In genomic region chr12:116236148-116236731, GRCh38 we compare ENCODE assay signal across 8 cellular contexts. TPM values are rescaled to one million over a fixed set of nuclear protein-coding genes. Genes with fewer than 3 reads are reported as not detected.
DNase-seq lines count a peak whose midpoint lies in the region; ATAC-seq, FAIRE-seq and TF ChIP-seq lines count a peak whose summit lies in the region.

No MANE protein-coding gene starts in this region.

- H3K36me3 Mint-ChIP-seq in activated naive CD4-positive, alpha-beta T cell treated with anti-CD3 and anti-CD28 coated beads for 36 hours (ENCODE audit: low read depth), result peaks cover 1% of the 10 kb centered on the region

- intact Hi-C loops in Panc1 (cut with micrococcal nuclease; ENCODE audit: unreplicated experiment) (no loop called here), Right ventricle myocardium superior (cut with DNase I) (loop anchor here (10.0 kb wide), 1 partner anchor 221 kb away; no protein-coding TSS in a partner anchor), sciatic nerve (cut with DNase I) (no loop called here)
- intact Hi-C loops in activated naive CD4-positive, alpha-beta T cell treated with anti-CD3 and anti-CD28 coated beads for 36 hours (cut with micrococcal nuclease), result loop anchor here (1.0 kb wide), 4 partner anchors 95 to 238 kb away; no protein-coding TSS in a partner anchor

- H3K9me3 ChIP-seq in Panc1 (ENCODE audit: control insufficient read depth, insufficient read depth, low read depth, low read length), result no peaks in the 10 kb centered on the region

- FAIRE-seq in HTR-8/SVneo (lab: Jason Lieb, UNC), result no peak

- peak overlapping the region; percentile 4 for H3K4me3 Mint-ChIP-seq in activated naive CD4-positive, alpha-beta T cell treated with anti-CD3 and anti-CD28 coated beads for 36 hours

- DNase-seq in DMS153 (lab: John Stamatoyannopoulos, UW) (peak; percentile 35), HTR-8/SVneo (ENCODE audit: insufficient read length, low spot score) (peak; percentile 31), Panc1 (ENCODE audit: low read depth, low spot score) (peak; percentile 32), Right ventricle myocardium superior (no peak), sciatic nerve (ENCODE audit: low spot score) (no peak), middle frontal gyrus (ENCODE audit: extremely low spot score, low spot score) (no peak)
- DNase-seq in activated naive CD4-positive, alpha-beta T cell treated with anti-CD3 and anti-CD28 coated beads for 36 hours, result peak; percentile 77

- ATAC-seq in Panc1, result peak; percentile 72; the same call in 1 of the 2 replicates
- ATAC-seq in Right ventricle myocardium superior (ENCODE audit: poor library complexity), result peak; percentile 82
- peak; percentile 83 for ATAC-seq in sciatic nerve
- no peak for ATAC-seq in HG03097 (IDR thresholded peaks at IDR 0.05; ENCODE audit: low FRiP score, unreplicated experiment)

- in situ Hi-C loops in Panc1 (cut with HindIII; ENCODE audit: low pct_unique_long_range_greater_than_20kb, low sequenced_read_pairs), result no loop called here

- CTCF ChIA-PET in Panc1 (lab: Charles Lee), result interaction anchor here (0.7 to 0.8 kb wide), 3 partner anchors 22 to 704 kb away, joined by 3 to 4 read pairs (median 4); no protein-coding TSS in a partner anchor
- CTCF ChIA-PET in activated naive CD4-positive, alpha-beta T cell treated with anti-CD3 and anti-CD28 coated beads for 36 hours (lab: Charles Lee), result interaction anchor here (0.7 to 3.9 kb wide), 27 partner anchors 9 to 473 kb away, joined by 3 to 24 read pairs (median 5); no protein-coding TSS in a partner anchor

- BruUV-seq in Panc1 (replicated peaks; lab: Mats Ljungman, UMichigan), result no TSS peak

- H3K36me3 ChIP-seq in Panc1 (ENCODE audit: control insufficient read depth, insufficient read depth, low read length), result no peaks in the 10 kb centered on the region; the same call in 1 of the 2 replicates

- H3K27me3 ChIP-seq in Panc1 (ENCODE audit: control insufficient read depth, insufficient read depth, low read length), result no peaks in the 10 kb centered on the region

- H3K27me3 Mint-ChIP-seq in activated naive CD4-positive, alpha-beta T cell treated with anti-CD3 and anti-CD28 coated beads for 36 hours (ENCODE audit: low read depth), result no peaks in the 10 kb centered on the region

- H3K4me3 ChIP-seq in Panc1 (ENCODE audit: low read depth in 2 of 2, low read length in 2 of 2), result no peak overlapping the region

- H3K4me1 Mint-ChIP-seq in activated naive CD4-positive, alpha-beta T cell treated with anti-CD3 and anti-CD28 coated beads for 36 hours (ENCODE audit: low read depth), result peaks cover 37% of the 10 kb centered on the region

- H3K4me1 ChIP-seq in Panc1 (ENCODE audit: control insufficient read depth, insufficient read depth, low read length), result peaks cover 29% of the 10 kb centered on the region

- POLR2A ChIA-PET in Panc1 (lab: Charles Lee), result interaction anchor here (0.7 kb wide), 1 partner anchor 455 kb away, joined by 3 read pairs; no protein-coding TSS in a partner anchor

- no peaks in the 10 kb centered on the region for H3K9me3 Mint-ChIP-seq in activated naive CD4-positive, alpha-beta T cell treated with anti-CD3 and anti-CD28 coated beads for 36 hours

- peak; percentile 76 for TF ChIP-seq CTCF in Panc1 (IDR thresholded peaks at IDR 0.05)

- H3K27ac ChIP-seq in Panc1 (ENCODE audit: low read length), result peak overlapping the region; percentile 60

- H3K27ac Mint-ChIP-seq in activated naive CD4-positive, alpha-beta T cell treated with anti-CD3 and anti-CD28 coated beads for 36 hours, result peak overlapping the region; percentile 71

RNA-seq across cellular contexts. Expression of gene MED13L, which starts 41.3 kb away (rescaled TPM):
- 170 TPM for total RNA-seq in Panc1 (2021; ENCODE audit: unreplicated experiment)
- polyA plus RNA-seq in Panc1 (2012; ENCODE audit: insufficient read length), result 34.4 TPM
- 10 to 100 TPM; 42.4 to 46.0 TPM for total RNA-seq in activated naive CD4-positive, alpha-beta T cell treated with anti-CD3 and anti-CD28 coated beads for 36 hours
- total RNA-seq in Right ventricle myocardium superior, result 57.7 TPM
- 193 TPM for total RNA-seq in sciatic nerve

Comparison
In these comparisons a context has a peak if more than half of its experiments do, and no peak if none do; other contexts are left out.
1. DNase-seq: peak in DMS153 (single experiment), HTR-8/SVneo (single experiment), Panc1 (single experiment) and activated naive CD4-positive, alpha-beta T cell treated with anti-CD3 and anti-CD28 coated beads for 36 hours (single experiment); none in Right ventricle myocardium superior (single experiment), sciatic nerve (single experiment) and middle frontal gyrus (single experiment).
2. intact Hi-C loops: an anchor here in activated naive CD4-positive, alpha-beta T cell treated with anti-CD3 and anti-CD28 coated beads for 36 hours (1.0 kb wide) and Right ventricle myocardium superior (10.0 kb wide); none called in Panc1 and sciatic nerve.